ENCODE assay signal across 1 cellular context in genomic region chr11:66950113-66950535, GRCh38.
TF ChIP-seq lines count a peak whose summit lies in the region.

No MANE protein-coding gene starts in this region.

TF ChIP-seq in K562, 482 proteins besides CTCF, POLR2A, EP300 and RAD21 (continued from another document and continues in another):
- no peak for TF ChIP-seq ZNF609 (CRISPR knock-in tag; IDR thresholded peaks at IDR 0.05; ENCODE audit: borderline replicate concordance)
- TF ChIP-seq CBX8 (IDR thresholded peaks at IDR 0.05; ENCODE audit: borderline replicate concordance, extremely low read depth, low read depth, low read length, poor library complexity, severe bottlenecking) = no peak
- no peak for TF ChIP-seq RFX5 (IDR thresholded peaks at IDR 0.05; ENCODE audit: low read depth, low read length)
- TF ChIP-seq ZNF239 (CRISPR knock-in tag; IDR thresholded peaks at IDR 0.05) = no peak
- TF ChIP-seq ZNF518B (CRISPR knock-in tag; IDR thresholded peaks at IDR 0.05) = no peak
- no peak for TF ChIP-seq EWSR1 (IDR thresholded peaks at IDR 0.05; ENCODE audit: borderline replicate concordance, low read depth, partially characterized antibody)
- no peak for TF ChIP-seq HBP1 (CRISPR knock-in tag; IDR thresholded peaks at IDR 0.05)
- no peak for TF ChIP-seq HLTF (IDR thresholded peaks at IDR 0.05)
- TF ChIP-seq EP400 (IDR thresholded peaks at IDR 0.05) = peak; percentile 54
- TF ChIP-seq FOXP1 (CRISPR knock-in tag; IDR thresholded peaks at IDR 0.05) = no peak
- no peak for TF ChIP-seq NKRF (IDR thresholded peaks at IDR 0.05; ENCODE audit: borderline replicate concordance)
- no peak for TF ChIP-seq AFF1 (IDR thresholded peaks at IDR 0.05; ENCODE audit: low read depth in 1 of 2, partially characterized antibody in 2 of 2)
- no peak for TF ChIP-seq ZNF253 (CRISPR knock-in tag; conservative IDR thresholded peaks at IDR 0.05)
- TF ChIP-seq ZNF592 (IDR thresholded peaks at IDR 0.05) = peak; percentile 79; the same call in 1 of the 2 replicates
- no peak for TF ChIP-seq IRF9 (tag; IDR thresholded peaks at IDR 0.05)
- TF ChIP-seq CBX5 (IDR thresholded peaks at IDR 0.05; ENCODE audit: borderline replicate concordance, low read depth) = no peak
- TF ChIP-seq PTTG1 (tag; IDR thresholded peaks at IDR 0.05; ENCODE audit: low read depth) = no peak
- TF ChIP-seq BRD9 (IDR thresholded peaks at IDR 0.05; ENCODE audit: low read depth, partially characterized antibody) = no peak
- no peak for TF ChIP-seq ZNF76 (CRISPR knock-in tag; IDR thresholded peaks at IDR 0.05; ENCODE audit: borderline replicate concordance)
- peak; percentile 69; the same call in 1 of the 2 replicates for TF ChIP-seq KHSRP (IDR thresholded peaks at IDR 0.05)
- no peak for TF ChIP-seq ZSCAN32 (CRISPR knock-in tag; IDR thresholded peaks at IDR 0.05)
- TF ChIP-seq THRAP3 (IDR thresholded peaks at IDR 0.05; ENCODE audit: borderline replicate concordance) = no peak
- no peak for TF ChIP-seq ATF4 (CRISPR knock-in tag; IDR thresholded peaks at IDR 0.05)
- TF ChIP-seq HIVEP1 (CRISPR knock-in tag; IDR thresholded peaks at IDR 0.05) = no peak
- TF ChIP-seq ZEB2 (IDR thresholded peaks at IDR 0.05) = no peak
- no peak for TF ChIP-seq ETV5 (CRISPR knock-in tag; IDR thresholded peaks at IDR 0.05; ENCODE audit: low read depth)
- TF ChIP-seq SREBF1 (IDR thresholded peaks at IDR 0.05; ENCODE audit: borderline replicate concordance, low read depth, low read length) = no peak
- TF ChIP-seq ARNT (IDR thresholded peaks at IDR 0.05) = no peak
- TF ChIP-seq KDM5B (IDR thresholded peaks at IDR 0.05; ENCODE audit: insufficient replicate concordance, low read depth, low read length) = no peak
- peak; percentile 98 for TF ChIP-seq BACH1 (tag; IDR thresholded peaks at IDR 0.05)
- no peak for TF ChIP-seq NR2F6 (CRISPR knock-in tag; IDR thresholded peaks at IDR 0.05)
- TF ChIP-seq BDP1 (IDR thresholded peaks at IDR 0.05; ENCODE audit: insufficient read depth, insufficient read length) = no peak
- no peak for TF ChIP-seq HDAC8 (tag; IDR thresholded peaks at IDR 0.05)
- TF ChIP-seq ZNF134 (CRISPR knock-in tag; conservative IDR thresholded peaks at IDR 0.05) = no peak
- no peak for TF ChIP-seq SIX5 (IDR thresholded peaks at IDR 0.05; ENCODE audit: borderline replicate concordance in 1 of 2, insufficient read depth in 1 of 2, low read depth in 1 of 2, low read length in 2 of 2)
- no peak for TF ChIP-seq KLF10 (CRISPR knock-in tag; IDR thresholded peaks at IDR 0.05)
- TF ChIP-seq ESRRA (IDR thresholded peaks at IDR 0.05; ENCODE audit: borderline replicate concordance, low read depth) = no peak
- peak; percentile 70 for TF ChIP-seq L3MBTL2 (IDR thresholded peaks at IDR 0.05)
- no peak for TF ChIP-seq HES1 (IDR thresholded peaks at IDR 0.05; ENCODE audit: low read depth)
